In the genomic region with DNA sequence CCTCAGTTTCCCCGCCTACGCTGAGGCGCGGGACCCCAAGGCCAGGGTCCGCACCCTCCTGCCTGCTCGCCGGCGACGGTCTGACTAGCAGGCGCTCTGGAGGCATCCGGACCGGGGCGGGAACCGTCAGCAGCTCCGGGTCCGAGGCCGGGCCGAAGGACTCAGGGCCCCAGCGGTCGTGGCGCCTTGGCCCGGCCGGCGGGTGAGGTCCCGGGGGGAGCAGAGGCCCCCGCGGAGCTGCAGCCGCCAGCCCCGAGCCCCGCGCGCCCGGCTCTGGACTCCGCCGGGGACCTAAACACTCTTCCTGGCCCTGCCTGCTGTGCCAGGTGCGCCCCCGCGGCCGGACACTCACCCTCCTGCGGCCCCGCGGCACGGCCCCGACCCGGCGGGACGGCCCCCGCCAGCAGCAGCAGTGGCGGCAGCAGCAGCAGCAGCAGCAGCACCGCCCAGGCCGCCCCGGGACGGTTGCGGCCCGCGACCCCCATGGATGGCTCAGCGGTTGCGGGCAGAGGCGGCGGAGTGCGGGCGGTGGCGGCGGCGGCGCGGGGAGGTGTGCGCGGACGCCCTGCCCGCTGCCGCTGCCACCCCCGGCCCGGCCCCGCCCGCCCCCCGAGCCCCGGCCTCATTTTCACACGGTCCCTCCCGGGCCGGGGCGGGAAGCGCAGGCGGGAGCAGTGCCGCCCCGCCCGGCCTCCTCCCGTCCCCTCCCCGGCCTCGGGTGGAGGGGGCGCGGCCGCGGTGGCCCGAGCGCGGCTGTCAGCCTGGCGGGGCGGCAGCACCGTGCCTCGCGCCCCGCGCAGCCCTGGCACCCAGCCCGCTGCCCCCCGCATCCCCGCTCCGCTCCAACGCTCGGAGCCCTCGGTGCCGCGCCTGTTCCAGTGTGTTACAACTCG, we compare ENCODE assay signal across 8 cellular contexts. TPM values are rescaled to one million over a fixed set of nuclear protein-coding genes. Genes with fewer than 3 reads are reported as not detected.
DNase-seq lines count a peak whose midpoint lies in the region; ATAC-seq lines count a peak whose summit lies in the region.

A gene (minus strand): TSS at position 556 of the 893 bp plus-strand sequence. CDS start 71 bp downstream, at position 485.

- H3K4me1 Mint-ChIP-seq in activated T-cell treated with anti-CD3 and anti-CD28 coated beads, Interleukin-2, amount 50 U/mL, for 4 hours (ENCODE audit: low read depth), result peaks cover 4% of the 10 kb centered on the region
- peaks cover 3% of the 10 kb centered on the region for H3K4me1 Mint-ChIP-seq in memory B cell

- peak within 1 kb of the TSS; percentile 49 for H3K4me3 Mint-ChIP-seq in activated T-cell treated with anti-CD3 and anti-CD28 coated beads, Interleukin-2, amount 50 U/mL, for 4 hours
- H3K4me3 Mint-ChIP-seq in memory B cell, result peak within 1 kb of the TSS; percentile 72

- no peak within 1 kb of the TSS for H3K27ac Mint-ChIP-seq in memory B cell

- no peaks in the 10 kb centered on the region for H3K9me3 Mint-ChIP-seq in activated T-cell treated with anti-CD3 and anti-CD28 coated beads, Interleukin-2, amount 50 U/mL, for 4 hours
- no peaks in the 10 kb centered on the region for H3K9me3 Mint-ChIP-seq in memory B cell

- peak; percentile 51 to 58 for ATAC-seq in activated T-cell treated with anti-CD3 and anti-CD28 coated beads, Interleukin-2, amount 50 U/mL, for 4 hours
- ATAC-seq in memory B cell (ENCODE audit: low read depth) (peak; percentile 51), HG02623 (IDR thresholded peaks at IDR 0.05; ENCODE audit: unreplicated experiment) (no peak)

- no peaks in the 10 kb centered on the region for H3K36me3 Mint-ChIP-seq in activated T-cell treated with anti-CD3 and anti-CD28 coated beads, Interleukin-2, amount 50 U/mL, for 4 hours (ENCODE audit: insufficient read depth)
- H3K36me3 Mint-ChIP-seq in memory B cell, result no peaks in the 10 kb centered on the region

- no peak for DNase-seq in activated T-cell treated with anti-CD3 and anti-CD28 coated beads, Interleukin-2, amount 50 U/mL, for 4 hours
- DNase-seq in activated T-cell treated with anti-CD3 and anti-CD28 coated beads for 4 hours (no peak), cerebellum (ENCODE audit: low spot score) (no peak), memory B cell (ENCODE audit: low spot score in 2 of 2) (no peak), ureter (ENCODE audit: low spot score) (no peak), T-helper 1 cell (no peak), SHP77 (lab: John Stamatoyannopoulos, UW) (no peak)

- H3K27me3 Mint-ChIP-seq in activated T-cell treated with anti-CD3 and anti-CD28 coated beads, Interleukin-2, amount 50 U/mL, for 4 hours (ENCODE audit: low read depth), result peaks cover 64% of the 10 kb centered on the region
- H3K27me3 Mint-ChIP-seq in memory B cell, result peaks cover 30% of the 10 kb centered on the region

RNA-seq across cellular contexts. Expression of the gene that starts here (rescaled TPM):
- under 1 TPM; 0.20 to 0.41 (median 0.26) TPM for total RNA-seq in activated T-cell treated with anti-CD3 and anti-CD28 coated beads, Interleukin-2, amount 50 U/mL, for 4 hours
- 26.9 TPM for total RNA-seq in cerebellum
- 357 TPM for total RNA-seq in ureter

Comparison
In these comparisons a context has a peak if more than half of its experiments do, and no peak if none do; other contexts are left out.
1. RNA of the gene that starts here (total RNA-seq): 357 TPM in ureter (single experiment) and 26.9 TPM in cerebellum (single experiment); 0.20 to 0.41 TPM in activated T-cell treated with anti-CD3 and anti-CD28 coated beads, Interleukin-2, amount 50 U/mL, for 4 hours; every median in the first group is over 10 times any median in the second.
2. RNA of the gene that starts here (total RNA-seq): 357 TPM in ureter (single experiment); 26.9 TPM in cerebellum (single experiment); every median in the first group is over 10 times any median in the second.
3. Peak in ATAC-seq in activated T-cell treated with anti-CD3 and anti-CD28 coated beads, Interleukin-2, amount 50 U/mL, for 4 hours; RNA of the gene not detected or under 1 TPM.